Comparison of ENCODE assay signal across 8 cellular contexts in genomic region chr1:150515328-150516049, GRCh38. TPM values are rescaled to one million over a fixed set of nuclear protein-coding genes. Genes with fewer than 3 reads are reported as not detected.
DNase-seq lines count a peak whose midpoint lies in the region; ATAC-seq and TF ChIP-seq lines count a peak whose summit lies in the region.

FALEC (plus strand) TSS chr1:150515752.

- 4 to 6% methylated on average over 15 to 54 of the region's 54 CpGs for WGBS in endodermal cell (ENCODE audit: insufficient coverage in 1 of 2, insufficient read length in 1 of 2), 2 experiments

- BruUV-seq in Caco-2 (replicated peaks; lab: Mats Ljungman, UMichigan): no TSS peak

- no peaks in the 10 kb centered on the region for H3K27me3 Mint-ChIP-seq in Caco-2 (ENCODE audit: insufficient read depth, unreplicated experiment)
- no peaks in the 10 kb centered on the region for H3K27me3 Mint-ChIP-seq in endodermal cell (ENCODE audit: insufficient read depth)
- H3K27me3 Mint-ChIP-seq in mesothelial cell of epicardium (ENCODE audit: low read depth): no peaks in the 10 kb centered on the region

- peak; percentile 97 to 98 for DNase-seq in Caco-2
- DNase-seq in HUDEP-2 (lab: John Stamatoyannopoulos, UW; ENCODE audit: unreplicated experiment in 76 of 76): peak in 75 of 76 experiments; percentile 4 to 96 (median 90)
- peak; percentile 96 for DNase-seq in NOMO-1 treated with dmso at 0.1 percent for 144 hours (lab: John Stamatoyannopoulos, UW; ENCODE audit: unreplicated experiment)
- DNase-seq in activated CD8-positive, alpha-beta memory T cell treated with anti-CD3 and anti-CD28 coated beads, Interleukin-2, amount 50 U/mL, for 1 hour (ENCODE audit: extremely low read depth): peak; percentile 63
- peak; percentile 99 for DNase-seq in endodermal cell
- DNase-seq in mesothelial cell of epicardium (ENCODE audit: low spot score in 2 of 2, unreplicated experiment in 2 of 2): peak; percentile 96
- peak; percentile 81 to 84 for DNase-seq in stimulated activated CD8-positive, alpha-beta memory T cell treated with anti-CD3 and anti-CD28 coated beads, Interleukin-15, amount 100 ng/mL, for 4 hours (ENCODE audit: low read depth in 2 of 2)

- H3K27ac Mint-ChIP-seq in Caco-2 (ENCODE audit: unreplicated experiment): peak within 1 kb of the TSS; percentile 86
- H3K27ac Mint-ChIP-seq in endodermal cell: peak within 1 kb of the TSS; percentile 96
- peak within 1 kb of the TSS; percentile 94 for H3K27ac Mint-ChIP-seq in mesothelial cell of epicardium

- intact Hi-C loops in Caco-2 (cut with micrococcal nuclease; ENCODE audit: unreplicated experiment): loop anchor here (1.0 to 2.0 kb wide), 5 partner anchors 17 to 259 kb away; partner anchors contain the start of genes CA14, RPRD2 and TARS2

- H3K36me3 Mint-ChIP-seq in Caco-2 (ENCODE audit: insufficient read depth, unreplicated experiment): peaks cover 16% of the 10 kb centered on the region
- H3K36me3 Mint-ChIP-seq in endodermal cell (ENCODE audit: low read depth): peaks cover 7% of the 10 kb centered on the region
- H3K36me3 Mint-ChIP-seq in mesothelial cell of epicardium: peaks cover 9% of the 10 kb centered on the region

- H3K9me3 ChIP-seq in Caco-2 (no peaks in the 10 kb centered on the region), endodermal cell (ENCODE audit: control insufficient read depth, low read length) (no peaks in the 10 kb centered on the region)

- H3K27me3 ChIP-seq in Caco-2 (replicated peaks; ENCODE audit: control insufficient read depth, insufficient read depth, low read length) (no peaks in the 10 kb centered on the region), endodermal cell (ENCODE audit: control insufficient read depth, insufficient read depth, low read length, poor library complexity, severe bottlenecking) (no peaks in the 10 kb centered on the region)

- H3K4me1 ChIP-seq in Caco-2 (peaks cover 7% of the 10 kb centered on the region; the same call in 1 of the 2 replicates), endodermal cell (ENCODE audit: control insufficient read depth, insufficient read depth, low read length) (no peaks in the 10 kb centered on the region)

- H3K4me3 Mint-ChIP-seq in Caco-2 (ENCODE audit: unreplicated experiment) (peak within 1 kb of the TSS; percentile 88), endodermal cell (peak within 1 kb of the TSS; percentile 86), mesothelial cell of epicardium (peak within 1 kb of the TSS; percentile 93)

- peak within 1 kb of the TSS; percentile 76 for H3K27ac ChIP-seq in endodermal cell (ENCODE audit: low read depth, low read length)

- TF ChIP-seq CTCF in Caco-2 (IDR thresholded peaks at IDR 0.05; ENCODE audit: insufficient read depth in 1 of 2, low read depth in 1 of 2, low read length in 1 of 2, severe bottlenecking in 1 of 2, unreplicated experiment in 1 of 2) (no peak), endodermal cell (conservative IDR thresholded peaks at IDR 0.05) (peak; percentile 22), mesothelial cell of epicardium (IDR thresholded peaks at IDR 0.05; ENCODE audit: unreplicated experiment) (no peak)

- CTCF ChIA-PET in Caco-2 (lab: Charles Lee): interaction anchor here (0.6 to 3.4 kb wide), 11 partner anchors 10 to 259 kb away, joined by 3 to 38 read pairs (median 3); partner anchors contain the start of gene C1orf54

- H3K4me1 Mint-ChIP-seq in Caco-2 (ENCODE audit: low read depth, unreplicated experiment) (peaks cover 9% of the 10 kb centered on the region), endodermal cell (peaks cover 15% of the 10 kb centered on the region), mesothelial cell of epicardium (peaks cover 10% of the 10 kb centered on the region)

- H3K9ac ChIP-seq in endodermal cell (ENCODE audit: extremely low read depth, low read length, poor library complexity, severe bottlenecking): peak within 1 kb of the TSS; percentile 74

- peak within 1 kb of the TSS; percentile 77 for H3K4me3 ChIP-seq in Caco-2 (ENCODE audit: low read depth, low read length)
- H3K4me3 ChIP-seq in endodermal cell (ENCODE audit: low read length): peak within 1 kb of the TSS; percentile 90

- H3K9me3 Mint-ChIP-seq in Caco-2 (ENCODE audit: unreplicated experiment) (no peaks in the 10 kb centered on the region), endodermal cell (no peaks in the 10 kb centered on the region), mesothelial cell of epicardium (no peaks in the 10 kb centered on the region)

- ATAC-seq in GM21381 (IDR thresholded peaks at IDR 0.05; ENCODE audit: unreplicated experiment): peak; percentile 97

- H3K36me3 ChIP-seq in Caco-2 (ENCODE audit: control insufficient read depth, insufficient read depth, low read length) (no peaks in the 10 kb centered on the region), endodermal cell (ENCODE audit: control insufficient read depth, insufficient read depth, low read length) (no peaks in the 10 kb centered on the region)

- POLR2A ChIA-PET in Caco-2 (lab: Charles Lee): interaction anchor here (0.6 to 2.1 kb wide), 9 partner anchors 10 to 182 kb away, joined by 3 to 14 read pairs (median 4); partner anchors contain the start of genes GOLPH3L and MCL1

RNA-seq across cellular contexts. Expression of gene FALEC, which starts in this region (rescaled TPM):
- total RNA-seq in Caco-2 (2022) (0.59 and 0.63 TPM in 2 replicates), endodermal cell (1 to 10 TPM in 1 of 2 donors, under 1 TPM in 1; 0.70 to 1.6 TPM), mesothelial cell of epicardium (1.2 to 1.9 TPM (median 1.7 TPM) in 3 replicates)
- polyA plus RNA-seq in endodermal cell (2013, experiment 1 of 2): not detected
- not detected for polyA plus RNA-seq in endodermal cell (2013, experiment 2 of 2)

Comparison
In these comparisons a context has a peak if more than half of its experiments do, and no peak if none do; other contexts are left out.
1. Peak in every context shown above with its lines: DNase-seq, ATAC-seq, H3K4me3 ChIP-seq and H3K27ac ChIP-seq.
2. Peak in DNase-seq and H3K4me3 ChIP-seq in Caco-2; RNA of the gene not detected or under 1 TPM.